Comparison of ENCODE assay signal across 1 cellular context in genomic region chr17:76888661-76889060, GRCh38.
TF ChIP-seq lines count a peak whose summit lies in the region.

No MANE protein-coding gene starts in this region.

TF ChIP-seq in H1, 55 proteins besides CTCF, POLR2A, EP300 and RAD21:
- no peak for TF ChIP-seq BRCA1 (IDR thresholded peaks at IDR 0.05; ENCODE audit: low read depth, low read length)
- no peak for TF ChIP-seq FOSL1 (IDR thresholded peaks at IDR 0.05; ENCODE audit: insufficient read depth, low read depth, low read length)
- TF ChIP-seq HDAC6 (IDR thresholded peaks at IDR 0.05; ENCODE audit: low read depth, low read length) = no peak
- no peak for TF ChIP-seq KDM5A (IDR thresholded peaks at IDR 0.05; ENCODE audit: low read length)
- no peak; the same call in 1 of the 2 replicates for TF ChIP-seq GABPA (IDR thresholded peaks at IDR 0.05; ENCODE audit: borderline replicate concordance, insufficient read depth, low read length)
- TF ChIP-seq ATF3 (IDR thresholded peaks at IDR 0.05; ENCODE audit: insufficient read depth, low read depth, low read length) = no peak
- TF ChIP-seq CEBPB (IDR thresholded peaks at IDR 0.05; ENCODE audit: low read depth, low read length) = no peak
- no peak for TF ChIP-seq RNF2 (IDR thresholded peaks at IDR 0.05; ENCODE audit: borderline replicate concordance, low read depth, low read length, missing control alignments, poor library complexity, severe bottlenecking)
- no peak for TF ChIP-seq BACH1 (IDR thresholded peaks at IDR 0.05; ENCODE audit: low read length)
- TF ChIP-seq YY1 (IDR thresholded peaks at IDR 0.05; ENCODE audit: low read depth, low read length) = no peak
- TF ChIP-seq TAF7 (optimal IDR thresholded peaks at IDR 0.05; ENCODE audit: borderline replicate concordance, low read depth, low read length) = no peak
- no peak for TF ChIP-seq POU5F1 (IDR thresholded peaks at IDR 0.05; ENCODE audit: low read depth, low read length)
- no peak for TF ChIP-seq ASH2L (IDR thresholded peaks at IDR 0.05; ENCODE audit: low read length)
- TF ChIP-seq RXRA (IDR thresholded peaks at IDR 0.05; ENCODE audit: insufficient read depth, low read depth, low read length) = no peak
- TF ChIP-seq CTBP2 (IDR thresholded peaks at IDR 0.05; ENCODE audit: borderline replicate concordance, insufficient read depth, insufficient read length, low read length) = no peak
- TF ChIP-seq MAFK (IDR thresholded peaks at IDR 0.05; ENCODE audit: low read depth, low read length) = no peak
- no peak for TF ChIP-seq ATF2 (IDR thresholded peaks at IDR 0.05; ENCODE audit: low read length)
- no peak for TF ChIP-seq TEAD4 (IDR thresholded peaks at IDR 0.05; ENCODE audit: low read depth, low read length)
- no peak for TF ChIP-seq MAX (IDR thresholded peaks at IDR 0.05)
- no peak for TF ChIP-seq CREB1 (IDR thresholded peaks at IDR 0.05)
